ENCODE assay signal across 8 cellular contexts in genomic region chr9:113409883-113410206, GRCh38. TPM values are rescaled to one million over a fixed set of nuclear protein-coding genes. Genes with fewer than 3 reads are reported as not detected.
DNase-seq lines count a peak whose midpoint lies in the region; ATAC-seq, FAIRE-seq and TF ChIP-seq lines count a peak whose summit lies in the region.

No MANE protein-coding gene starts in this region.

- peak; percentile 3 for ATAC-seq in HG02870 (IDR thresholded peaks at IDR 0.05; ENCODE audit: unreplicated experiment)
- ATAC-seq in thoracic aorta (ENCODE audit: insufficient number of reproducible peaks, low FRiP score, low read depth), result no peak

- H3K4me3 Mint-ChIP-seq in CD4-positive, alpha-beta memory T cell, result peak overlapping the region; percentile 95 to 100 (median 98)
- peak overlapping the region; percentile 98 for H3K4me3 Mint-ChIP-seq in activated naive CD8-positive, alpha-beta T cell

- no peak for TF ChIP-seq POLR2A in GM12892 (IDR thresholded peaks at IDR 0.05; ENCODE audit: low read depth, low read length)

- POLR2A ChIA-PET in CD4-positive, alpha-beta memory T cell (lab: Charles Lee; ENCODE audit: partially characterized antibody), result interaction anchor here (0.6 to 4.9 kb wide), 18 partner anchors 8 to 1030 kb away, joined by 3 to 93 read pairs (median 6); partner anchors contain the start of genes ALAD, BSPRY, CDC26 and FKBP15

- peaks cover 0 to 3% (median 0%) of the 10 kb centered on the region in 8 donors for H3K9me3 Mint-ChIP-seq in CD4-positive, alpha-beta memory T cell
- H3K9me3 Mint-ChIP-seq in activated naive CD8-positive, alpha-beta T cell (ENCODE audit: low read depth), result no peaks in the 10 kb centered on the region

- DNase-seq in CD4-positive, alpha-beta memory T cell, result no peak
- no peak for DNase-seq in kidney
- DNase-seq in thoracic aorta (ENCODE audit: low spot score), result no peak
- DNase-seq in SHP77 treated with DMSO at 0.1 percent for 48 hours (lab: John Stamatoyannopoulos, UW), result no peak
- DNase-seq in GM12892 (ENCODE audit: insufficient read length), result no peak
- DNase-seq in hypothalamus (lab: John Stamatoyannopoulos, UW), result no peak

- intact Hi-C loops in CD4-positive, alpha-beta memory T cell (cut with micrococcal nuclease), result loop anchor here (1.0 to 2.0 kb wide), 8 partner anchors 9 to 691 kb away; partner anchors contain the start of genes ALAD, CDC26, FKBP15 and HDHD3
- intact Hi-C loops in kidney (cut with DNase I), result no loop called here

- no peak for FAIRE-seq in kidney (lab: Jason Lieb, UNC)
- no peak for FAIRE-seq in GM12892 (lab: Jason Lieb, UNC)

- CTCF ChIA-PET in CD4-positive, alpha-beta memory T cell (lab: Charles Lee; ENCODE audit: partially characterized antibody), result interaction anchor here (1.0 to 4.7 kb wide), 16 partner anchors 10 to 246 kb away, joined by 3 to 56 read pairs (median 4); partner anchors contain the start of genes ALAD, CDC26 and PRPF4

- H3K4me3 ChIP-seq in CD4-positive, alpha-beta memory T cell (ENCODE audit: low read length in 2 of 2), result peak overlapping the region; percentile 65 to 88
- H3K4me3 ChIP-seq in kidney (ENCODE audit: low read length in 2 of 2) (peak overlapping the region; percentile 92 to 99), thoracic aorta (peak overlapping the region; percentile 91)

- H3K36me3 ChIP-seq in CD4-positive, alpha-beta memory T cell (ENCODE audit: insufficient read depth, low read length), result peaks cover 18% of the 10 kb centered on the region
- H3K36me3 ChIP-seq in kidney (ENCODE audit: control insufficient read depth in 1 of 2, insufficient read depth in 2 of 2, low read length in 2 of 2) (peaks cover 5 to 11% of the 10 kb centered on the region in 2 donors), thoracic aorta (peaks cover 8% of the 10 kb centered on the region)

- no peaks in the 10 kb centered on the region for H3K27me3 ChIP-seq in CD4-positive, alpha-beta memory T cell (ENCODE audit: insufficient read depth, low read length)
- no peaks in the 10 kb centered on the region for H3K27me3 ChIP-seq in thoracic aorta (replicated peaks; ENCODE audit: insufficient read depth)

- peak overlapping the region; percentile 9 to 98 for H3K9ac ChIP-seq in kidney (ENCODE audit: low read length in 2 of 2)

- peaks cover 17 to 44% (median 33%) of the 10 kb centered on the region in 4 donors for H3K4me1 Mint-ChIP-seq in CD4-positive, alpha-beta memory T cell
- H3K4me1 Mint-ChIP-seq in activated naive CD8-positive, alpha-beta T cell (ENCODE audit: low read depth), result peaks cover 27% of the 10 kb centered on the region

- H3K27ac ChIP-seq in CD4-positive, alpha-beta memory T cell (ENCODE audit: low read depth, low read length), result peak overlapping the region; percentile 84
- H3K27ac ChIP-seq in kidney (ENCODE audit: low read depth in 2 of 2, low read length in 2 of 2) (peak overlapping the region; percentile 95 to 99), thoracic aorta (peak overlapping the region; percentile 92 to 93)

- H3K4me1 ChIP-seq in CD4-positive, alpha-beta memory T cell (ENCODE audit: insufficient read depth, low read length), result peaks cover 27% of the 10 kb centered on the region
- H3K4me1 ChIP-seq in kidney (ENCODE audit: control insufficient read depth in 1 of 2, insufficient read depth in 1 of 2, low read depth in 1 of 2, low read length in 2 of 2) (peaks cover 0 to 6% of the 10 kb centered on the region in 2 donors), thoracic aorta (ENCODE audit: control insufficient read depth in 1 of 2, low read depth in 2 of 2) (peaks cover 8 to 19% of the 10 kb centered on the region in 2 donors)

- peaks cover 22 to 39% of the 10 kb centered on the region in 2 donors for H3K36me3 Mint-ChIP-seq in CD4-positive, alpha-beta memory T cell
- H3K36me3 Mint-ChIP-seq in activated naive CD8-positive, alpha-beta T cell, result peaks cover 10% of the 10 kb centered on the region

- peak overlapping the region; percentile 99 to 100 (median 99) for H3K27ac Mint-ChIP-seq in CD4-positive, alpha-beta memory T cell
- peak overlapping the region; percentile 99 for H3K27ac Mint-ChIP-seq in activated naive CD8-positive, alpha-beta T cell

- H3K9me3 ChIP-seq in CD4-positive, alpha-beta memory T cell (ENCODE audit: control insufficient read depth in 1 of 2, low read length in 2 of 2), result no peaks in the 10 kb centered on the region
- H3K9me3 ChIP-seq in kidney (ENCODE audit: control insufficient read depth in 1 of 2, low read length in 2 of 2), result no peaks in the 10 kb centered on the region
- no peaks in the 10 kb centered on the region for H3K9me3 ChIP-seq in thoracic aorta

- peaks cover 2 to 3% of the 10 kb centered on the region in 2 donors for H3K27me3 Mint-ChIP-seq in CD4-positive, alpha-beta memory T cell
- no peaks in the 10 kb centered on the region for H3K27me3 Mint-ChIP-seq in activated naive CD8-positive, alpha-beta T cell

- TF ChIP-seq CTCF in kidney (IDR thresholded peaks at IDR 0.05; ENCODE audit: borderline replicate concordance, extremely low read depth, insufficient read depth), result no peak
- TF ChIP-seq CTCF in thoracic aorta (IDR thresholded peaks at IDR 0.05), result no peak

RNA-seq across cellular contexts. Expression of gene POLE3, which starts 0.6 kb away (rescaled TPM):
- total RNA-seq in CD4-positive, alpha-beta memory T cell, result 10 to 100 TPM; 46.9 TPM
- polyA plus RNA-seq in CD4-positive, alpha-beta memory T cell, result 100 to 1,000 TPM; 103 to 179 TPM
- total RNA-seq in kidney (26.1 TPM), thoracic aorta (10 to 100 TPM; 24.2 to 32.0 TPM)
- polyA plus RNA-seq in kidney (ENCODE audit: insufficient read depth, low read depth, low replicate concordance), result 27.1 TPM
- polyA plus RNA-seq in GM12892 (2012; ENCODE audit: missing spikeins), result 36.8 TPM

RNA-seq across cellular contexts. Expression of gene C9orf43, which starts 0.7 kb away (rescaled TPM):
- under 1 TPM; 0.86 to 0.87 TPM for total RNA-seq in CD4-positive, alpha-beta memory T cell
- polyA plus RNA-seq in CD4-positive, alpha-beta memory T cell, result under 1 TPM; 0.41 to 0.45 TPM
- total RNA-seq in kidney (0.50 TPM), thoracic aorta (under 1 TPM in 1 of 2 donors, not detected in 1; 0.85 TPM)
- 0.80 TPM for polyA plus RNA-seq in kidney (ENCODE audit: insufficient read depth, low read depth, low replicate concordance)
- 1.1 TPM for polyA plus RNA-seq in GM12892 (2012; ENCODE audit: missing spikeins)

RNA-seq across cellular contexts. Expression of gene ALAD, which starts 8.8 kb away (rescaled TPM):
- 10 to 100 TPM; 39.9 TPM for total RNA-seq in CD4-positive, alpha-beta memory T cell
- 10 to 100 TPM; 16.4 to 23.8 TPM for polyA plus RNA-seq in CD4-positive, alpha-beta memory T cell
- total RNA-seq in kidney (35.4 TPM), thoracic aorta (10 to 100 TPM; 23.0 to 26.0 TPM)
- 64.1 TPM for polyA plus RNA-seq in kidney (ENCODE audit: insufficient read depth, low read depth, low replicate concordance)
- 15.1 TPM for polyA plus RNA-seq in GM12892 (2012; ENCODE audit: missing spikeins)

RNA-seq across cellular contexts. Expression of gene HDHD3, which starts 33.1 kb away (rescaled TPM):
- total RNA-seq in CD4-positive, alpha-beta memory T cell, result 10 to 100 TPM; 29.9 to 32.8 TPM
- polyA plus RNA-seq in CD4-positive, alpha-beta memory T cell, result 10 to 100 TPM; 40.8 to 52.3 TPM
- total RNA-seq in kidney (29.8 TPM), thoracic aorta (10 to 100 TPM; 17.6 to 30.1 TPM)
- 107 TPM for polyA plus RNA-seq in kidney (ENCODE audit: insufficient read depth, low read depth, low replicate concordance)
- 11.8 TPM for polyA plus RNA-seq in GM12892 (2012; ENCODE audit: missing spikeins)

RNA-seq across cellular contexts. Expression of gene RGS3, which starts 53.7 kb away (rescaled TPM):
- total RNA-seq in CD4-positive, alpha-beta memory T cell, result 10 to 100 TPM; 17.5 to 18.4 TPM
- polyA plus RNA-seq in CD4-positive, alpha-beta memory T cell, result 10 to 100 TPM in 1 of 2 donors, 1 to 10 TPM in 1; 3.4 to 23.2 TPM
- total RNA-seq in kidney (114 TPM), thoracic aorta (100 to 1,000 TPM; 170 to 202 TPM)
- polyA plus RNA-seq in kidney (ENCODE audit: insufficient read depth, low read depth, low replicate concordance), result 137 TPM
- 25.6 TPM for polyA plus RNA-seq in GM12892 (2012; ENCODE audit: missing spikeins)
